Comparison of ENCODE assay signal across 1 cellular context in the genomic region with DNA sequence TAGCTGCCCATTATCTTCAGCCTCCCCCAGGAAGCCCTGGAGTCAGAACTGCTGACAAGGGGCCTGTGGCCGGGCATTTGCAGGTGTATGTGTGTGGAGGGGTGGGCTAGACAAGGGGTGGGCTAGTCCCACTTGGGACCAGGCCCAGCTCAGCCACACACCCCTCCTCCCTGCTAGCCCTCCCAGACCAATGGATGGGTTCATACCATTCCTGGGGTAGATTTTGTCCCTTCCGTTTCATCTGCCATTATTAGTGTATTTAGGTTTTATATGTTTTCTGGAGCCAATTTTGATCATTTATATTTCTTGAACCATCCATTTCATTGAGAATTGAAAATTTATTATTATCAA.
TF ChIP-seq lines count a peak whose summit lies in the region.

No MANE protein-coding gene starts in this region.

TF ChIP-seq in IMR-90, 13 proteins besides CTCF, POLR2A, EP300 and RAD21 (continued from another document):
- TF ChIP-seq BHLHE40 (IDR thresholded peaks at IDR 0.05; ENCODE audit: low read depth, low read length): no peak
- no peak for TF ChIP-seq MAZ (IDR thresholded peaks at IDR 0.05; ENCODE audit: borderline replicate concordance, low read depth, low read length)
- TF ChIP-seq, protein P1, sequence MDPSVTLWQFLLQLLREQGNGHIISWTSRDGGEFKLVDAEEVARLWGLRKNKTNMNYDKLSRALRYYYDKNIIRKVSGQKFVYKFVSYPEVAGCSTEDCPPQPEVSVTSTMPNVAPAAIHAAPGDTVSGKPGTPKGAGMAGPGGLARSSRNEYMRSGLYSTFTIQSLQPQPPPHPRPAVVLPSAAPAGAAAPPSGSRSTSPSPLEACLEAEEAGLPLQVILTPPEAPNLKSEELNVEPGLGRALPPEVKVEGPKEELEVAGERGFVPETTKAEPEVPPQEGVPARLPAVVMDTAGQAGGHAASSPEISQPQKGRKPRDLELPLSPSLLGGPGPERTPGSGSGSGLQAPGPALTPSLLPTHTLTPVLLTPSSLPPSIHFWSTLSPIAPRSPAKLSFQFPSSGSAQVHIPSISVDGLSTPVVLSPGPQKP (IDR thresholded peaks at IDR 0.05; ENCODE audit: borderline replicate concordance, low read depth, low read length): no peak
- TF ChIP-seq RCOR1 (IDR thresholded peaks at IDR 0.05; ENCODE audit: insufficient replicate concordance, low read length): no peak
- TF ChIP-seq FOS (IDR thresholded peaks at IDR 0.05; ENCODE audit: low read depth, low read length): no peak
- TF ChIP-seq CHD1 (IDR thresholded peaks at IDR 0.05; ENCODE audit: low read depth, low read length): no peak
- TF ChIP-seq USF2 (IDR thresholded peaks at IDR 0.05; ENCODE audit: low read depth, low read length): no peak
- no peak for TF ChIP-seq NFE2L2 (IDR thresholded peaks at IDR 0.05; ENCODE audit: low read depth, low read length)
- no peak for TF ChIP-seq CEBPB (IDR thresholded peaks at IDR 0.05; ENCODE audit: low read depth, low read length)
